ENCODE assay signal across 8 cellular contexts in the genomic region with DNA sequence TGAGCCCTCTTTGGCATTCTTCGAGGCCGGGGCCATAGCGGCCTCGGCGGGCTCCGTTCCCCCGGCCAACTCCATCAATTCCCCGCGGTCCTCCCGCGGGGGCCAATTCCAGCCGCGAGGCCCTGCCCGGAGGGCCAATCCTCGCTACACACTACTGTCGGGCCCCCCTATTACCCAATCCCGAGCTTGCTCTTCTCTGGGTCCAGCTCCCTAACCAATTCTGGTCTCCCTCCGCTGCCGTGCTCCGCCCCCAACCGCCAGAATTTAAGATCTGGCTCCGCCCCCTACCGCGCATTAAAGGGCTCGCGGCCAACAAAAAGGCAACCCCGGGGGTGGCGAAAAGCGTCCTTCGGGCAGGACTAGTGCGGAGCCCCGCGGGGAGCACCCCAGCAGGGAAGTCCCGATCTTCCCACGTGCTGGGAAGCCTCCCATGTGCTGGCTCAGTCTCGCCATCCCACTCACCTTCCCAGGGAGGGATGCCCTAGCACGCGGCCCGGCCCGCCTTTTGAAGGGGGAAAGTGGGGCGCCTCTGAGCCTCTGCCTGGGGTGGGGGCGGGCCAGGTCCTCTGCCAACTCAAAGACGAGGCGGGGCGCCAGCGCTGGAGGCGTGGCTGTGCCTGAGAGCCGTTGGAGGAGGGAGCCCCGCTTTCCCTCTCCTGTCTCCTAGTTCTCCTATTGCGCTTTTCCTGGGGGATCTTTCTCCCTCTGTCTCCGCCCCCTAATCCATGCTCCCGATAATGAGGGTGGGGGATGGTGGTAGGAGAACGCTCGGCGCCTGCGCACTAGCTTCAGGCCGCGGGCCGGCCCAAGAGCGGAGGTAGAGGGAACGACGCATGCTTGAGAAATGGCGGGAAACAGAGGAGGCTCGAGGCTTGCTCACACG. TPM values are rescaled to one million over a fixed set of nuclear protein-coding genes. Genes with fewer than 3 reads are reported as not detected.
DNase-seq lines count a peak whose midpoint lies in the region; ATAC-seq and TF ChIP-seq lines count a peak whose summit lies in the region.

No MANE protein-coding gene starts in this region.

- H3K36me3 ChIP-seq in MG63: no peaks in the 10 kb centered on the region
- H3K36me3 ChIP-seq in adrenal gland (replicated peaks in 1 of 2): no peaks in the 10 kb centered on the region
- no peaks in the 10 kb centered on the region for H3K36me3 ChIP-seq in heart left ventricle
- H3K36me3 ChIP-seq in tibial nerve: no peaks in the 10 kb centered on the region

- DNase-seq in ELF-1 (ENCODE audit: low read depth, low spot score) (peak; percentile 81), GOT3 (lab: John Stamatoyannopoulos, UW) (peak; percentile 49), MG63 (peak; percentile 33), SW480 (ENCODE audit: low spot score) (peak; percentile 99), adrenal gland (peak; percentile 94 to 97 (median 96)), heart left ventricle (peak; percentile 89 to 95 (median 92)), pons (ENCODE audit: low spot score) (peak; percentile 96), tibial nerve (ENCODE audit: low spot score in 2 of 2) (peak; percentile 48 to 78)

- H3K9me3 ChIP-seq in MG63: no peaks in the 10 kb centered on the region
- no peaks in the 10 kb centered on the region for H3K9me3 ChIP-seq in adrenal gland (replicated peaks in 1 of 3)
- H3K9me3 ChIP-seq in heart left ventricle: no peaks in the 10 kb centered on the region
- no peaks in the 10 kb centered on the region for H3K9me3 ChIP-seq in tibial nerve

- H3K4me3 ChIP-seq in MG63 (peak overlapping the region; percentile 21), adrenal gland (peak overlapping the region; percentile 22 to 69 (median 46)), heart left ventricle (peak overlapping the region; percentile 43 to 93 (median 76)), tibial nerve (peak overlapping the region; percentile 50 to 64 (median 57))

- 1 to 3% (median 2%) methylated on average over 26 to 65 of the region's 65 CpGs for WGBS in adrenal gland, 4 donors
- 2 to 7% (median 4%) methylated on average over 48 to 65 of the region's 65 CpGs for WGBS in heart left ventricle, 4 donors
- WGBS in tibial nerve, 2 donors: 3 to 9% methylated on average over 31 to 59 of the region's 65 CpGs

- H3K27ac ChIP-seq in adrenal gland: peak overlapping the region; percentile 88 to 94 (median 92)
- H3K27ac ChIP-seq in heart left ventricle: peak overlapping the region; percentile 73 to 97 (median 85)
- peak overlapping the region in 3 of 4 donors; percentile 44 to 75 (median 71) for H3K27ac ChIP-seq in tibial nerve

- TF ChIP-seq POLR2A in adrenal gland (IDR thresholded peaks at IDR 0.05): peak; percentile 34 to 76
- TF ChIP-seq POLR2A in heart left ventricle (IDR thresholded peaks at IDR 0.05): peak; percentile 9 to 69
- peak in 1 of 2 donors; percentile 39 for TF ChIP-seq POLR2A in tibial nerve (IDR thresholded peaks at IDR 0.05)

- H3K4me1 ChIP-seq in adrenal gland (replicated peaks in 1 of 2) (peaks cover 29 to 45% of the 10 kb centered on the region in 2 donors), heart left ventricle (peaks cover 0 to 69% (median 41%) of the 10 kb centered on the region in 12 donors), tibial nerve (peaks cover 0 to 40% (median 11%) of the 10 kb centered on the region in 4 donors)

- peak in 1 of 2 donors; percentile 36 for TF ChIP-seq EP300 in tibial nerve (IDR thresholded peaks at IDR 0.05)

- peak; percentile 86 to 92 (median 89) for ATAC-seq in heart left ventricle

- no peaks in the 10 kb centered on the region for H3K27me3 ChIP-seq in MG63
- no peaks in the 10 kb centered on the region for H3K27me3 ChIP-seq in adrenal gland
- peaks cover 0 to 10% (median 0%) of the 10 kb centered on the region in 9 donors for H3K27me3 ChIP-seq in heart left ventricle
- H3K27me3 ChIP-seq in tibial nerve: peaks cover 0 to 37% of the 10 kb centered on the region in 2 donors

- intact Hi-C loops in adrenal gland (cut with DNase I): no loop called here
- intact Hi-C loops in heart left ventricle (cut with DNase I): loop anchor here in 3 of 10 donors (5.0 to 10.0 kb wide), 2 partner anchors 179 to 181 kb away; a partner anchor contains a TSS

- peak in 2 of 6 experiments; percentile 4 to 6 for TF ChIP-seq CTCF in adrenal gland (IDR thresholded peaks at IDR 0.05)
- TF ChIP-seq CTCF in heart left ventricle (IDR thresholded peaks at IDR 0.05): no peak
- TF ChIP-seq CTCF in tibial nerve (IDR thresholded peaks at IDR 0.05): peak in 2 of 5 experiments; percentile 3 to 26

RNA-seq across cellular contexts. Expression of a gene that starts 3.5 kb away (rescaled TPM):
- total RNA-seq in MG63 (2014; rRNA removed; shearing (Covaris generic); ENCODE audit: low replicate concordance): not detected in 2 replicates
- total RNA-seq in adrenal gland (100 to 1,000 TPM in 1 of 8 donors, 10 to 100 TPM in 7; 11.2 to 230 (median 43.3) TPM), heart left ventricle (100 to 1,000 TPM in 1 of 9 donors, 10 to 100 TPM in 8; 34.7 to 111 (median 57.3) TPM), tibial nerve (100 to 1,000 TPM in 3 of 4 donors, 10 to 100 TPM in 1; 77.1 to 717 (median 234) TPM)
- polyA plus RNA-seq in adrenal gland (100 to 1,000 TPM in 1 of 3 donors, 10 to 100 TPM in 2; 29.9 to 204 (median 68.6) TPM), heart left ventricle (10 to 100 TPM; 47.1 to 67.1 TPM)

RNA-seq across cellular contexts. Expression of a gene that starts 19.0 kb away (rescaled TPM):
- total RNA-seq in MG63 (2014; rRNA removed; shearing (Covaris generic); ENCODE audit: low replicate concordance): not detected in 2 replicates
- total RNA-seq in adrenal gland (under 1 TPM in 2 of 8 donors, not detected in 6; 0.34 to 0.50 TPM), heart left ventricle (not detected), tibial nerve (not detected)
- polyA plus RNA-seq in adrenal gland (under 1 TPM in 1 of 3 donors, not detected in 2; 0.27 TPM), heart left ventricle (not detected)

RNA-seq across cellular contexts. Expression of a gene that starts 33.6 kb away (rescaled TPM):
- total RNA-seq in MG63 (2014; rRNA removed; shearing (Covaris generic); ENCODE audit: low replicate concordance): not detected in 2 replicates
- total RNA-seq in adrenal gland (1 to 10 TPM in 6 of 8 donors, not detected in 2; 2.3 to 4.7 (median 3.5) TPM), heart left ventricle (1 to 10 TPM in 1 of 9 donors, under 1 TPM in 3, not detected in 5; 0.62 to 1.4 (median 0.94) TPM), tibial nerve (1 to 10 TPM in 1 of 4 donors, not detected in 3; 5.0 TPM)
- polyA plus RNA-seq in adrenal gland (10 to 100 TPM in 1 of 3 donors, 1 to 10 TPM in 2; 1.2 to 20.9 (median 7.4) TPM), heart left ventricle (1 to 10 TPM; 1.3 to 2.9 TPM)

Comparison
In these comparisons a context has a peak if more than half of its experiments do, and no peak if none do; other contexts are left out.
1. Peak in every context shown above with its lines: DNase-seq, ATAC-seq, H3K4me3 ChIP-seq and H3K27ac ChIP-seq.
2. DNase-seq: peak in every context shown above with its lines; median percentile 99 in SW480; 96 in adrenal gland; 96 in pons; 92 in heart left ventricle; 81 in ELF-1; 63 in tibial nerve; 49 in GOT3; 33 in MG63.
3. H3K4me3 ChIP-seq: peak in every context shown above with its lines; median percentile 76 in heart left ventricle; 57 in tibial nerve; 46 in adrenal gland; 21 in MG63.
4. RNA of a gene that starts 3.5 kb away (total RNA-seq): 77.1 to 717 TPM in tibial nerve, 34.7 to 111 TPM in heart left ventricle and 11.2 to 230 TPM in adrenal gland; not detected in MG63; every median in the first group is over 10 times any median in the second.